22 cellular contexts compared by ENCODE assay signal in genomic region chr20:41608606-41609005, GRCh38.
"Had no signal": no experiment of that assay in that cellular context is flagged by ENCODE, and none has a peak within 500 bp of the region (broad histone marks: within the 10 kb centered on the region; RNA-seq: fewer than 3 reads in every experiment).

No MANE protein-coding gene starts in this region.

- H3K9me3 Mint-ChIP-seq: activated CD4-positive, alpha-beta T cell treated with anti-CD3 and anti-CD28 coated beads, Interleukin-2, amount 10 ng/mL, durations not matched to agents 24 days and 14 days; activated CD8-positive, alpha-beta T cell treated with anti-CD3 and anti-CD28 coated beads for 36 hours; activated T-cell treated with anti-CD3 and anti-CD28 coated beads, Interleukin-2, amount 50 U/mL, for 24 hours; dendritic cell treated with granulocyte-macrophage colony-stimulating factor and Interleukin-4, amounts not matched to agents 40 ng/mL and 50 ng/mL, for 4 days; natural killer cell had no signal

- H3K27ac Mint-ChIP-seq: activated CD4-positive, alpha-beta T cell treated with anti-CD3 and anti-CD28 coated beads, Interleukin-2, amount 10 ng/mL, durations not matched to agents 24 days and 14 days; activated T-cell treated with anti-CD3 and anti-CD28 coated beads, Interleukin-2, amount 50 U/mL, for 24 hours; dendritic cell treated with granulocyte-macrophage colony-stimulating factor and Interleukin-4, amounts not matched to agents 40 ng/mL and 50 ng/mL, for 4 days; natural killer cell had no signal

- H3K9me3 ChIP-seq: pancreas, tibial nerve, vagina had no signal

- H3K4me3 ChIP-seq: hepatocyte, pancreas, smooth muscle cell, tibial nerve, vagina had no signal

- H3K27me3 ChIP-seq: foreskin keratinocyte, hepatocyte, pancreas, tibial nerve, vagina had no signal

- H3K27me3 Mint-ChIP-seq: activated CD4-positive, alpha-beta T cell treated with anti-CD3 and anti-CD28 coated beads, Interleukin-2, amount 10 ng/mL, durations not matched to agents 24 days and 14 days; activated CD8-positive, alpha-beta T cell treated with anti-CD3 and anti-CD28 coated beads for 36 hours; activated T-cell treated with anti-CD3 and anti-CD28 coated beads, Interleukin-2, amount 50 U/mL, for 24 hours; dendritic cell treated with granulocyte-macrophage colony-stimulating factor and Interleukin-4, amounts not matched to agents 40 ng/mL and 50 ng/mL, for 4 days had no signal

- ATAC-seq: activated CD8-positive, alpha-beta T cell treated with anti-CD3 and anti-CD28 coated beads for 36 hours; foreskin keratinocyte; left cardiac atrium; natural killer cell; pancreas; sciatic nerve had no signal

- H3K4me3 Mint-ChIP-seq: activated CD4-positive, alpha-beta T cell treated with anti-CD3 and anti-CD28 coated beads, Interleukin-2, amount 10 ng/mL, durations not matched to agents 24 days and 14 days; activated CD8-positive, alpha-beta T cell treated with anti-CD3 and anti-CD28 coated beads for 36 hours; activated T-cell treated with anti-CD3 and anti-CD28 coated beads, Interleukin-2, amount 50 U/mL, for 24 hours; dendritic cell treated with granulocyte-macrophage colony-stimulating factor and Interleukin-4, amounts not matched to agents 40 ng/mL and 50 ng/mL, for 4 days; natural killer cell had no signal

- H3K4me1 ChIP-seq: foreskin keratinocyte had no signal

- H3K27ac ChIP-seq: epithelial cell of prostate, foreskin keratinocyte, hepatocyte, pancreas, tibial nerve, vagina had no signal

- H3K4me2 ChIP-seq: hepatocyte, smooth muscle cell had no signal

- DNase-seq: activated CD4-positive, alpha-beta T cell treated with anti-CD3 and anti-CD28 coated beads, Interleukin-2, amount 10 ng/mL, durations not matched to agents 24 days and 14 days; activated CD8-positive, alpha-beta T cell treated with anti-CD3 and anti-CD28 coated beads for 36 hours; activated effector memory CD4-positive, alpha-beta T cell treated with Interleukin-2 at 50 U/mL for 16 hours; activated naive CD4-positive, alpha-beta T cell treated with anti-CD3 and anti-CD28 coated beads, Interleukin-2, amount 50 U/mL, for 16 hours; activated T-cell treated with anti-CD3 and anti-CD28 coated beads, Interleukin-2, amount 50 U/mL, for 24 hours; amniotic stem cell; foreskin keratinocyte; left cardiac atrium; mesendoderm; natural killer cell; pancreas; stimulated activated CD4-positive, alpha-beta T cell treated with anti-CD3 and anti-CD28 coated beads, Interleukin-4, amount 100 ng/mL, for 4 hours; stimulated activated naive CD4-positive, alpha-beta T cell; T-helper 1 cell; T1000 had no signal

- H2AFZ ChIP-seq: hepatocyte had no signal

- H3K36me3 Mint-ChIP-seq: natural killer cell had no signal

- H3K36me3 ChIP-seq: pancreas, vagina had no signal
